In genomic region chr7:108308913-108309312, GRCh38 we compare ENCODE assay signal across 10 cellular contexts.
DNase-seq lines count a peak whose midpoint lies in the region; ATAC-seq and TF ChIP-seq lines count a peak whose summit lies in the region.
"Had no signal": no experiment of that assay in that cellular context is flagged by ENCODE, and none has a peak within 500 bp of the region (broad histone marks: within the 10 kb centered on the region; RNA-seq: fewer than 3 reads in every experiment).

No MANE protein-coding gene starts in this region.

- peak overlapping the region; percentile 26 for H3K4me3 Mint-ChIP-seq in osteocyte (ENCODE audit: unreplicated experiment)
- H3K4me3 Mint-ChIP-seq: naive B cell had no signal

- ATAC-seq in GM18873 (IDR thresholded peaks at IDR 0.05; ENCODE audit: low FRiP score, unreplicated experiment) (peak; percentile 60), HG03108 (IDR thresholded peaks at IDR 0.05; ENCODE audit: unreplicated experiment) (peak; percentile 45)

- H3K36me3 Mint-ChIP-seq in osteocyte (ENCODE audit: unreplicated experiment), result no peaks in the 10 kb centered on the region
- H3K36me3 Mint-ChIP-seq: naive B cell had no signal

- peaks cover 73% of the 10 kb centered on the region for H3K4me1 Mint-ChIP-seq in osteocyte (ENCODE audit: unreplicated experiment)

- no peak overlapping the region for H3K4me3 ChIP-seq in choroid plexus epithelial cell (ENCODE audit: low read depth, low read length)

- DNase-seq in choroid plexus epithelial cell (ENCODE audit: low read depth), result peak; percentile 92
- no peak for DNase-seq in osteocyte (ENCODE audit: extremely low spot score, unreplicated experiment)
- no peak for DNase-seq in NCI-H1417 treated with DMSO at 0.1 percent for 48 hours (lab: John Stamatoyannopoulos, UW)
- DNase-seq in NOMO-1 treated with dmso at 0.1 percent for 144 hours (lab: John Stamatoyannopoulos, UW; ENCODE audit: unreplicated experiment), result no peak
- no peak for DNase-seq in stimulated activated naive CD4-positive, alpha-beta T cell treated with Interleukin-2 at 50 U/mL for 16 hours (lab: John Stamatoyannopoulos, UW)
- no peak for DNase-seq in activated T-cell treated with anti-CD3 and anti-CD28 coated beads, Interleukin-2, amount 50 U/mL, for 48 hours
- DNase-seq: naive B cell, SHP77 treated with DMSO at 0.1 percent for 48 hours had no signal

- H3K9me3 Mint-ChIP-seq in osteocyte (ENCODE audit: unreplicated experiment), result no peaks in the 10 kb centered on the region
- H3K9me3 Mint-ChIP-seq: naive B cell had no signal

- TF ChIP-seq CTCF in choroid plexus epithelial cell (conservative IDR thresholded peaks at IDR 0.05; ENCODE audit: low read depth, low read length) (no peak), osteocyte (IDR thresholded peaks at IDR 0.05) (no peak)

- H3K27me3 Mint-ChIP-seq in osteocyte (ENCODE audit: unreplicated experiment), result no peaks in the 10 kb centered on the region

- peak overlapping the region; percentile 88 for H3K27ac Mint-ChIP-seq in osteocyte (ENCODE audit: unreplicated experiment)
- H3K27ac Mint-ChIP-seq: naive B cell had no signal
